Comparison of ENCODE assay signal across 8 cellular contexts in the genomic region with DNA sequence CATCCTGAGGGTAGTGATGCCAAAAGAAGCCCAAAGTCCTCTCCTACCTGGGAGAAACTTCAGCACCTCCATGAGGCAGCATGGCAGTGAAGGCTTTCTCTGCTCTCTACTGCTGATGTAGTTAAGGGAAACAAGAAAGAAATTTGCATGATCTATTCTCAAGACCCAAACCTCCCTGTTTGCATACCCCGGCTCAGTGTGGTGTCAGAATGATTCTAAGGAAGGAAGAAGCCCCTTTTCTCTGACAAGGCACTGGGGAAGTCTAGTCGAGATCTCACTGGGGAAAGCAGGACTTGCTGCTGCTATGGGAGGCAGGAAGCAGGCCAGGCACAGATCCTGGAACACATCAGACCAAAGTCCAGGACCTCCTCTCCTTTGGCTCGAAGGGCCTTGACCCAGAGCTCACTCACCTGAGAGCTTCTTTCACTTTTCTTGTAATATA.
DNase-seq lines count a peak whose midpoint lies in the region; ATAC-seq lines count a peak whose summit lies in the region.

No MANE protein-coding gene starts in this region.

- ATAC-seq in GM18517 (IDR thresholded peaks at IDR 0.05; ENCODE audit: unreplicated experiment), result peak; percentile 88
- ATAC-seq in GM21529 (IDR thresholded peaks at IDR 0.05; ENCODE audit: unreplicated experiment), result peak; percentile 86
- ATAC-seq in HG03520 (IDR thresholded peaks at IDR 0.05; ENCODE audit: unreplicated experiment), result peak; percentile 89
- peak; percentile 76 for ATAC-seq in left lobe of liver

- DNase-seq in left lobe of liver (ENCODE audit: low spot score), result peak; percentile 60
- no peak for DNase-seq in amniotic stem cell (lab: John Stamatoyannopoulos, UW)
- no peak for DNase-seq in NCI-H1436 treated with DMSO at 0.1 percent for 48 hours (lab: John Stamatoyannopoulos, UW)
- DNase-seq in DMS153 (lab: John Stamatoyannopoulos, UW), result no peak
- DNase-seq in NCI-H226, result no peak
